In the genomic region with DNA sequence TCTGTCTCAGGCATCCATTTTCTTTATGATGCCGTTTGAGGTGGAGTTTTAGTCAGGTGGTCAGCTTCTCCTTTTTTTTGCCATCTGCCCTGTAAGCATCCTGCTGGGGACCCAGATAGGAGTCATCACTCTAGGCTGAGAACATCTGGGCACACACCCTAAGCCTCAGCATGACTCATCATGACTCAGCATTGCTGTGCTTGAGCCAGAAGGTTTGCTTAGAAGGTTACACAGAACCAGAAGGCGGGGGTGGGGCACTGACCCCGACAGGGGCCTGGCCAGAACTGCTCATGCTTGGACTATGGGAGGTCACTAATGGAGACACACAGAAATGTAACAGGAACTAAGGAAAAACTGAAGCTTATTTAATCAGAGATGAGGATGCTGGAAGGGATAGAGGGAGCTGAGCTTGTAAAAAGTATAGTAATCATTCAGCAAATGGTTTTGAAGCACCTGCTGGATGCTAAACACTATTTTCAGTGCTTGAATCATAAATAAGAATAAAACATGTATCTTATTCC, we compare ENCODE assay signal across 1 cellular context.
TF ChIP-seq lines count a peak whose summit lies in the region.

No MANE protein-coding gene starts in this region.

TF ChIP-seq in K562, 482 proteins besides CTCF, POLR2A, EP300 and RAD21 (continued from another document and continues in another):
- peak; percentile 100 for TF ChIP-seq CTBP1 (IDR thresholded peaks at IDR 0.05; ENCODE audit: borderline replicate concordance)
- TF ChIP-seq TCF3 (CRISPR knock-in tag; IDR thresholded peaks at IDR 0.05) = peak; percentile 98
- peak; percentile 90; the same call in 1 of the 2 replicates for TF ChIP-seq HSF4 (CRISPR knock-in tag; IDR thresholded peaks at IDR 0.05; ENCODE audit: borderline replicate concordance)
- TF ChIP-seq ZNF23 (CRISPR knock-in tag; IDR thresholded peaks at IDR 0.05) = peak; percentile 80
- TF ChIP-seq ZNF584 (CRISPR knock-in tag; IDR thresholded peaks at IDR 0.05; ENCODE audit: low read depth) = peak; percentile 74
- TF ChIP-seq ZKSCAN3 (CRISPR knock-in tag; IDR thresholded peaks at IDR 0.05) = no peak
- TF ChIP-seq, protein P1, sequence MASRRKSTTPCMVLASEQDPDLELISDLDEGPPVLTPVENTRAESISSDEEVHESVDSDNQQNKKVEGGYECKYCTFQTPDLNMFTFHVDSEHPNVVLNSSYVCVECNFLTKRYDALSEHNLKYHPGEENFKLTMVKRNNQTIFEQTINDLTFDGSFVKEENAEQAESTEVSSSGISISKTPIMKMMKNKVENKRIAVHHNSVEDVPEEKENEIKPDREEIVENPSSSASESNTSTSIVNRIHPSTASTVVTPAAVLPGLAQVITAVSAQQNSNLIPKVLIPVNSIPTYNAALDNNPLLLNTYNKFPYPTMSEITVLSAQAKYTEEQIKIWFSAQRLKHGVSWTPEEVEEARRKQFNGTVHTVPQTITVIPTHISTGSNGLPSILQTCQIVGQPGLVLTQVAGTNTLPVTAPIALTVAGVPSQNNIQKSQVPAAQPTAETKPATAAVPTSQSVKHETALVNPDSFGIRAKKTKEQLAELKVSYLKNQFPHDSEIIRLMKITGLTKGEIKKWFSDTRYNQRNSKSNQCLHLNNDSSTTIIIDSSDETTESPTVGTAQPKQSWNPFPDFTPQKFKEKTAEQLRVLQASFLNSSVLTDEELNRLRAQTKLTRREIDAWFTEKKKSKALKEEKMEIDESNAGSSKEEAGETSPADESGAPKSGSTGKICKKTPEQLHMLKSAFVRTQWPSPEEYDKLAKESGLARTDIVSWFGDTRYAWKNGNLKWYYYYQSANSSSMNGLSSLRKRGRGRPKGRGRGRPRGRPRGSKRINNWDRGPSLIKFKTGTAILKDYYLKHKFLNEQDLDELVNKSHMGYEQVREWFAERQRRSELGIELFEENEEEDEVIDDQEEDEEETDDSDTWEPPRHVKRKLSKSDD (conservative IDR thresholded peaks at IDR 0.05; ENCODE audit: low read length) = no peak
- TF ChIP-seq ATF4 (CRISPR knock-in tag; IDR thresholded peaks at IDR 0.05) = peak; percentile 79
- TF ChIP-seq ZBTB17 (CRISPR knock-in tag; IDR thresholded peaks at IDR 0.05) = peak; percentile 67
- no peak for TF ChIP-seq ZNF780A (CRISPR knock-in tag; IDR thresholded peaks at IDR 0.05)
- TF ChIP-seq, protein P2, sequence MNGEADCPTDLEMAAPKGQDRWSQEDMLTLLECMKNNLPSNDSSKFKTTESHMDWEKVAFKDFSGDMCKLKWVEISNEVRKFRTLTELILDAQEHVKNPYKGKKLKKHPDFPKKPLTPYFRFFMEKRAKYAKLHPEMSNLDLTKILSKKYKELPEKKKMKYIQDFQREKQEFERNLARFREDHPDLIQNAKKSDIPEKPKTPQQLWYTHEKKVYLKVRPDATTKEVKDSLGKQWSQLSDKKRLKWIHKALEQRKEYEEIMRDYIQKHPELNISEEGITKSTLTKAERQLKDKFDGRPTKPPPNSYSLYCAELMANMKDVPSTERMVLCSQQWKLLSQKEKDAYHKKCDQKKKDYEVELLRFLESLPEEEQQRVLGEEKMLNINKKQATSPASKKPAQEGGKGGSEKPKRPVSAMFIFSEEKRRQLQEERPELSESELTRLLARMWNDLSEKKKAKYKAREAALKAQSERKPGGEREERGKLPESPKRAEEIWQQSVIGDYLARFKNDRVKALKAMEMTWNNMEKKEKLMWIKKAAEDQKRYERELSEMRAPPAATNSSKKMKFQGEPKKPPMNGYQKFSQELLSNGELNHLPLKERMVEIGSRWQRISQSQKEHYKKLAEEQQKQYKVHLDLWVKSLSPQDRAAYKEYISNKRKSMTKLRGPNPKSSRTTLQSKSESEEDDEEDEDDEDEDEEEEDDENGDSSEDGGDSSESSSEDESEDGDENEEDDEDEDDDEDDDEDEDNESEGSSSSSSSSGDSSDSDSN (IDR thresholded peaks at IDR 0.05; ENCODE audit: borderline replicate concordance in 1 of 2, low read depth in 2 of 2, low read length in 2 of 2) = 0 out of 4 replicates have a peak, but pooled peaks of 1 of the 2 experiments have one; percentile 59
- TF ChIP-seq BHLHE40 (IDR thresholded peaks at IDR 0.05; ENCODE audit: low read length) = peak; percentile 78
- TF ChIP-seq ZNF609 (CRISPR knock-in tag; IDR thresholded peaks at IDR 0.05; ENCODE audit: borderline replicate concordance) = peak; percentile 82; the same call in 1 of the 2 replicates
- TF ChIP-seq KAT2B (IDR thresholded peaks at IDR 0.05; ENCODE audit: low read depth, low read length) = no peak
- TF ChIP-seq SAP30 (IDR thresholded peaks at IDR 0.05; ENCODE audit: borderline replicate concordance, insufficient read depth, low read depth, low read length, poor library complexity, severe bottlenecking) = no peak
- TF ChIP-seq PRDM10 (IDR thresholded peaks at IDR 0.05; ENCODE audit: partially characterized antibody) = peak; percentile 77
- TF ChIP-seq PCBP1 (IDR thresholded peaks at IDR 0.05; ENCODE audit: low read depth, low read length, poor library complexity, severe bottlenecking) = no peak
- TF ChIP-seq, protein P3, sequence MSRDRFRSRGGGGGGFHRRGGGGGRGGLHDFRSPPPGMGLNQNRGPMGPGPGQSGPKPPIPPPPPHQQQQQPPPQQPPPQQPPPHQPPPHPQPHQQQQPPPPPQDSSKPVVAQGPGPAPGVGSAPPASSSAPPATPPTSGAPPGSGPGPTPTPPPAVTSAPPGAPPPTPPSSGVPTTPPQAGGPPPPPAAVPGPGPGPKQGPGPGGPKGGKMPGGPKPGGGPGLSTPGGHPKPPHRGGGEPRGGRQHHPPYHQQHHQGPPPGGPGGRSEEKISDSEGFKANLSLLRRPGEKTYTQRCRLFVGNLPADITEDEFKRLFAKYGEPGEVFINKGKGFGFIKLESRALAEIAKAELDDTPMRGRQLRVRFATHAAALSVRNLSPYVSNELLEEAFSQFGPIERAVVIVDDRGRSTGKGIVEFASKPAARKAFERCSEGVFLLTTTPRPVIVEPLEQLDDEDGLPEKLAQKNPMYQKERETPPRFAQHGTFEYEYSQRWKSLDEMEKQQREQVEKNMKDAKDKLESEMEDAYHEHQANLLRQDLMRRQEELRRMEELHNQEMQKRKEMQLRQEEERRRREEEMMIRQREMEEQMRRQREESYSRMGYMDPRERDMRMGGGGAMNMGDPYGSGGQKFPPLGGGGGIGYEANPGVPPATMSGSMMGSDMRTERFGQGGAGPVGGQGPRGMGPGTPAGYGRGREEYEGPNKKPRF (IDR thresholded peaks at IDR 0.05; ENCODE audit: low read depth, low read length) = no peak
- TF ChIP-seq, protein P4, sequence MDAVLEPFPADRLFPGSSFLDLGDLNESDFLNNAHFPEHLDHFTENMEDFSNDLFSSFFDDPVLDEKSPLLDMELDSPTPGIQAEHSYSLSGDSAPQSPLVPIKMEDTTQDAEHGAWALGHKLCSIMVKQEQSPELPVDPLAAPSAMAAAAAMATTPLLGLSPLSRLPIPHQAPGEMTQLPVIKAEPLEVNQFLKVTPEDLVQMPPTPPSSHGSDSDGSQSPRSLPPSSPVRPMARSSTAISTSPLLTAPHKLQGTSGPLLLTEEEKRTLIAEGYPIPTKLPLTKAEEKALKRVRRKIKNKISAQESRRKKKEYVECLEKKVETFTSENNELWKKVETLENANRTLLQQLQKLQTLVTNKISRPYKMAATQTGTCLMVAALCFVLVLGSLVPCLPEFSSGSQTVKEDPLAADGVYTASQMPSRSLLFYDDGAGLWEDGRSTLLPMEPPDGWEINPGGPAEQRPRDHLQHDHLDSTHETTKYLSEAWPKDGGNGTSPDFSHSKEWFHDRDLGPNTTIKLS (IDR thresholded peaks at IDR 0.05; ENCODE audit: borderline replicate concordance, low read depth) = peak; percentile 39; the same call in 1 of the 2 replicates
- no peak for TF ChIP-seq GABPB2 (CRISPR knock-in tag; conservative IDR thresholded peaks at IDR 0.05)
- TF ChIP-seq, protein P5, sequence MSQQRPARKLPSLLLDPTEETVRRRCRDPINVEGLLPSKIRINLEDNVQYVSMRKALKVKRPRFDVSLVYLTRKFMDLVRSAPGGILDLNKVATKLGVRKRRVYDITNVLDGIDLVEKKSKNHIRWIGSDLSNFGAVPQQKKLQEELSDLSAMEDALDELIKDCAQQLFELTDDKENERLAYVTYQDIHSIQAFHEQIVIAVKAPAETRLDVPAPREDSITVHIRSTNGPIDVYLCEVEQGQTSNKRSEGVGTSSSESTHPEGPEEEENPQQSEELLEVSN (IDR thresholded peaks at IDR 0.05; ENCODE audit: borderline replicate concordance in 1 of 2, extremely low read depth in 1 of 2, insufficient read depth in 1 of 2, insufficient read length in 1 of 2, low read depth in 1 of 2, low read length in 1 of 2, poor library complexity in 1 of 2, severe bottlenecking in 1 of 2) = no peak
- 0 out of 2 replicates have a peak, but pooled peaks have one; percentile 66 for TF ChIP-seq ZNF445 (CRISPR knock-in tag; IDR thresholded peaks at IDR 0.05; ENCODE audit: low read depth)
- TF ChIP-seq GABPB1 (CRISPR knock-in tag; IDR thresholded peaks at IDR 0.05) = peak; percentile 59
- TF ChIP-seq ETV6 (IDR thresholded peaks at IDR 0.05; ENCODE audit: borderline replicate concordance in 1 of 2, low read depth in 2 of 2, low read length in 1 of 2) = peak in 1 of 2 experiments; percentile 45; a peak in 1 of 4 replicates
- no peak for TF ChIP-seq ETV6 (CRISPR knock-in tag; IDR thresholded peaks at IDR 0.05; ENCODE audit: borderline replicate concordance)
- peak in 1 of 2 experiments; percentile 87; a peak in 1 of 3 replicates for TF ChIP-seq CBX3 (IDR thresholded peaks at IDR 0.05; ENCODE audit: borderline replicate concordance in 1 of 2, low read length in 2 of 2)
- no peak for TF ChIP-seq ZC3H8 (IDR thresholded peaks at IDR 0.05)
- TF ChIP-seq, protein P6, sequence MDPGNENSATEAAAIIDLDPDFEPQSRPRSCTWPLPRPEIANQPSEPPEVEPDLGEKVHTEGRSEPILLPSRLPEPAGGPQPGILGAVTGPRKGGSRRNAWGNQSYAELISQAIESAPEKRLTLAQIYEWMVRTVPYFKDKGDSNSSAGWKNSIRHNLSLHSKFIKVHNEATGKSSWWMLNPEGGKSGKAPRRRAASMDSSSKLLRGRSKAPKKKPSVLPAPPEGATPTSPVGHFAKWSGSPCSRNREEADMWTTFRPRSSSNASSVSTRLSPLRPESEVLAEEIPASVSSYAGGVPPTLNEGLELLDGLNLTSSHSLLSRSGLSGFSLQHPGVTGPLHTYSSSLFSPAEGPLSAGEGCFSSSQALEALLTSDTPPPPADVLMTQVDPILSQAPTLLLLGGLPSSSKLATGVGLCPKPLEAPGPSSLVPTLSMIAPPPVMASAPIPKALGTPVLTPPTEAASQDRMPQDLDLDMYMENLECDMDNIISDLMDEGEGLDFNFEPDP (CRISPR knock-in tag; IDR thresholded peaks at IDR 0.05) = 0 out of 2 replicates have a peak, but pooled peaks have one; percentile 55
